ENCODE assay signal across 20 cellular contexts in genomic region chr4:119977135-119977534, GRCh38.
DNase-seq lines count a peak whose midpoint lies in the region; FAIRE-seq and TF ChIP-seq lines count a peak whose summit lies in the region.
"Had no signal": no experiment of that assay in that cellular context is flagged by ENCODE, and none has a peak within 500 bp of the region (broad histone marks: within the 10 kb centered on the region; RNA-seq: fewer than 3 reads in every experiment).

No MANE protein-coding gene starts in this region.

- H3K9ac ChIP-seq in H1 (replicated peaks in 1 of 4; ENCODE audit: extremely low read depth in 1 of 4, low read depth in 3 of 4, low read length in 3 of 4): no peak overlapping the region

- no peak for DNase-seq in H1 (ENCODE audit: low read depth in 1 of 2, low spot score in 2 of 2)
- peak; percentile 11 for DNase-seq in iPS-NIHi11 (ENCODE audit: low spot score)
- no peak for DNase-seq in osteoblast (ENCODE audit: insufficient read length, low spot score, missing footprints)
- no peak for DNase-seq in vagina (ENCODE audit: extremely low spot score in 2 of 2)
- no peak for DNase-seq in effector CD4-positive, alpha-beta T cell
- no peak for DNase-seq in testis
- DNase-seq in foreskin fibroblast: no peak
- no peak for DNase-seq in middle frontal gyrus (ENCODE audit: extremely low spot score, low spot score)
- DNase-seq: ACHN; AML-193; DMS79; HCEC 1CT; KG1; NCI-H1694 treated with DMSO at 0.1 percent for 48 hours; NCI-H748 treated with DMSO at 0.1 percent for 48 hours; NK-92 treated with Interleukin-12 subunit alpha and Interleukin-12 subunit beta, amount 100 ng/mL, for 24 hours; OCI-M1; Right ventricle myocardium superior had no signal

- H3K18ac ChIP-seq in H1 (ENCODE audit: extremely low read depth, low read length): no peak overlapping the region

- no peaks in the 10 kb centered on the region for H4K20me1 ChIP-seq in H1 (replicated peaks in 1 of 2; ENCODE audit: control insufficient read depth in 1 of 2, insufficient read depth in 2 of 2, low read length in 2 of 2)
- no peaks in the 10 kb centered on the region for H4K20me1 ChIP-seq in osteoblast (ENCODE audit: insufficient read depth, low read length)

- H3K4me1 ChIP-seq in H1 (replicated peaks in 1 of 4; ENCODE audit: control insufficient read depth in 3 of 4, insufficient read depth in 4 of 4, low read length in 3 of 4) (peaks cover 0 to 7% (median 1%) of the 10 kb centered on the region in 4 experiments; a peak in 1 of 7 replicates), osteoblast (ENCODE audit: insufficient read depth, low read length) (no peaks in the 10 kb centered on the region), vagina (peaks cover 14% of the 10 kb centered on the region), testis (no peaks in the 10 kb centered on the region)

- no peak overlapping the region for H2BK12ac ChIP-seq in H1 (ENCODE audit: low read depth, low read length)

- CTCF ChIA-PET in H1 (lab: Charles Lee; ENCODE audit: partially characterized antibody): no interaction called here

- H2BK15ac ChIP-seq in H1 (ENCODE audit: low read length): no peak overlapping the region

- no peak overlapping the region for H2BK120ac ChIP-seq in H1 (replicated peaks; ENCODE audit: low read depth, low read length)

- POLR2A ChIA-PET in H1 (lab: Charles Lee; ENCODE audit: partially characterized antibody): interaction anchor here (0.8 to 1.8 kb wide), 2 partner anchors 10 to 86 kb away, joined by 3 to 5 read pairs; no protein-coding TSS in a partner anchor

- H4K91ac ChIP-seq in H1 (replicated peaks; ENCODE audit: insufficient read length, low read length): no peak overlapping the region

- peak; percentile 76 for FAIRE-seq in H1 (lab: Jason Lieb, UNC)
- FAIRE-seq: HepG2 had no signal

- WGBS in H1 (ENCODE audit: extremely low coverage in 1 of 2, insufficient coverage in 1 of 2, insufficient read length in 1 of 2, insufficient replicate concordance in 2 of 2, low coverage in 1 of 2, low lambda C conversion rate in 2 of 2, missing lambda C conversion rate in 1 of 2), 2 experiments: 71% methylated on average over 4 of the region's 4 CpGs; no CpG with 5 or more reads in 1 of the 2 experiments
- 45 to 64% methylated on average over 4 of the region's 4 CpGs for WGBS in testis, 2 donors

- H3K56ac ChIP-seq in H1 (replicated peaks; ENCODE audit: insufficient read length, low read depth, low read length): no peak overlapping the region

- no peaks in the 10 kb centered on the region for H3K9me3 ChIP-seq in H1 (ENCODE audit: insufficient read depth in 2 of 2, low read depth in 1 of 2, low read length in 1 of 2)
- H3K9me3 ChIP-seq in osteoblast (ENCODE audit: low read depth, low read length): no peaks in the 10 kb centered on the region
- H3K9me3 ChIP-seq in vagina: no peaks in the 10 kb centered on the region
- H3K9me3 ChIP-seq in testis: no peaks in the 10 kb centered on the region

- no peak overlapping the region for H3K4me3 ChIP-seq in H1 (ENCODE audit: extremely low read depth in 1 of 4, insufficient read depth in 2 of 4, low read depth in 3 of 4, low read length in 4 of 4)
- H3K4me3 ChIP-seq in osteoblast (ENCODE audit: insufficient read depth, low read length): no peak overlapping the region
- no peak overlapping the region for H3K4me3 ChIP-seq in vagina
- no peak overlapping the region for H3K4me3 ChIP-seq in testis
- no peak overlapping the region for H3K4me3 ChIP-seq in foreskin fibroblast (ENCODE audit: low read depth in 1 of 2, low read length in 2 of 2)

- no peaks in the 10 kb centered on the region for H3K27me3 ChIP-seq in H1 (replicated peaks in 1 of 4; ENCODE audit: control insufficient read depth in 3 of 4, extremely low read depth in 1 of 4, insufficient read depth in 3 of 4, low read length in 3 of 4)
- H3K27me3 ChIP-seq in osteoblast (ENCODE audit: insufficient read depth, low read length): no peaks in the 10 kb centered on the region
- H3K27me3 ChIP-seq in vagina: no peaks in the 10 kb centered on the region
- H3K27me3 ChIP-seq in testis: no peaks in the 10 kb centered on the region

- no peak overlapping the region for H3K14ac ChIP-seq in H1 (ENCODE audit: insufficient read length)

- H3K4me2 ChIP-seq in H1 (ENCODE audit: insufficient read depth in 1 of 2, low read depth in 2 of 2, low read length in 2 of 2) (no peak overlapping the region), osteoblast (ENCODE audit: insufficient read depth, low read length) (no peak overlapping the region)

- no peak overlapping the region for H2BK20ac ChIP-seq in H1 (ENCODE audit: low read length)

- no peaks in the 10 kb centered on the region for H3K23me2 ChIP-seq in H1 (ENCODE audit: low read depth, low read length)

- TF ChIP-seq EP300 in H1 (IDR thresholded peaks at IDR 0.05; ENCODE audit: borderline replicate concordance in 1 of 2, low read depth in 2 of 2, low read length in 2 of 2): no peak

- H3K36me3 ChIP-seq in H1 (ENCODE audit: control insufficient read depth in 2 of 4, insufficient read depth in 4 of 4, low read length in 3 of 4) (no peaks in the 10 kb centered on the region), osteoblast (ENCODE audit: insufficient read depth, low read length) (no peaks in the 10 kb centered on the region), vagina (no peaks in the 10 kb centered on the region), testis (ENCODE audit: low read depth, missing control alignments) (no peaks in the 10 kb centered on the region)

- no peak overlapping the region for H4K8ac ChIP-seq in H1 (ENCODE audit: extremely low read depth, insufficient read depth, low read length)

- H4K5ac ChIP-seq in H1 (ENCODE audit: insufficient read length, low read depth, low read length): no peak overlapping the region

- H3K79me2 ChIP-seq in H1 (ENCODE audit: control insufficient read depth in 1 of 2, insufficient read depth in 2 of 2, low read length in 2 of 2): no peaks in the 10 kb centered on the region
- no peaks in the 10 kb centered on the region for H3K79me2 ChIP-seq in osteoblast (ENCODE audit: insufficient read depth, low read length)

- peak overlapping the region; percentile 75; the same call in 1 of the 2 replicates for H2AFZ ChIP-seq in H1 (ENCODE audit: low read length)
- peak overlapping the region; percentile 17 for H2AFZ ChIP-seq in osteoblast (ENCODE audit: low read length)

- no peak for TF ChIP-seq POLR2A in H1 (IDR thresholded peaks at IDR 0.05; ENCODE audit: control extremely low read depth in 1 of 2, low read depth in 2 of 2, low read length in 2 of 2)
- no peak for TF ChIP-seq POLR2A in vagina (IDR thresholded peaks at IDR 0.05)
- TF ChIP-seq POLR2A in testis (IDR thresholded peaks at IDR 0.05): no peak

- no peak overlapping the region for H3K23ac ChIP-seq in H1 (ENCODE audit: insufficient read length)

- no peak overlapping the region for H2AK5ac ChIP-seq in H1 (ENCODE audit: low read depth, low read length)

- intact Hi-C loops in vagina (cut with DNase I): no loop called here
- intact Hi-C loops in testis (cut with DNase I; ENCODE audit: low total_unique reads): no loop called here

- H3K79me1 ChIP-seq in H1 (ENCODE audit: low read depth, low read length): no peaks in the 10 kb centered on the region

- H3K4ac ChIP-seq in H1 (replicated peaks; ENCODE audit: insufficient read length, low read depth, low read length): no peak overlapping the region

- H2BK5ac ChIP-seq in H1 (ENCODE audit: low read depth, low read length): no peak overlapping the region

- TF ChIP-seq CTCF in H1 (IDR thresholded peaks at IDR 0.05; ENCODE audit: control extremely low read depth in 1 of 3, insufficient read depth in 1 of 3, low read depth in 1 of 3, low read length in 3 of 3) (no peak), osteoblast (IDR thresholded peaks at IDR 0.05; ENCODE audit: extremely low read depth, low read depth, low read length) (no peak), vagina (IDR thresholded peaks at IDR 0.05) (no peak), testis (IDR thresholded peaks at IDR 0.05) (no peak), foreskin fibroblast (IDR thresholded peaks at IDR 0.05; ENCODE audit: low read depth, low read length) (no peak)

- no peak overlapping the region for H3K27ac ChIP-seq in H1 (ENCODE audit: low read depth, low read length)
- no peak overlapping the region for H3K27ac ChIP-seq in osteoblast (ENCODE audit: low read depth, low read length)
- H3K27ac ChIP-seq in vagina: peak overlapping the region; percentile 40
- no peak overlapping the region for H3K27ac ChIP-seq in testis
- H3K27ac ChIP-seq: C4-2B had no signal

- no peak for TF ChIP-seq RAD21 in H1 (IDR thresholded peaks at IDR 0.05 in 1 of 2, conservative IDR thresholded peaks at IDR 0.05 in 1 of 2; ENCODE audit: low read depth in 2 of 2, low read length in 2 of 2)

TF ChIP-seq in H1, 55 proteins besides CTCF, POLR2A, EP300 and RAD21 (continues in another document):
- no peak for TF ChIP-seq GTF2F1 (IDR thresholded peaks at IDR 0.05; ENCODE audit: borderline replicate concordance, low read depth, low read length)
- no peak for TF ChIP-seq PHF8 (conservative IDR thresholded peaks at IDR 0.05; ENCODE audit: low read depth, low read length)
- no peak for TF ChIP-seq BRCA1 (IDR thresholded peaks at IDR 0.05; ENCODE audit: low read depth, low read length)
- no peak for TF ChIP-seq JUN (IDR thresholded peaks at IDR 0.05; ENCODE audit: low read depth, low read length)
- no peak for TF ChIP-seq TAF1 (IDR thresholded peaks at IDR 0.05; ENCODE audit: low read depth, low read length)
- no peak for TF ChIP-seq HDAC6 (IDR thresholded peaks at IDR 0.05; ENCODE audit: low read depth, low read length)
- no peak for TF ChIP-seq ATF3 (IDR thresholded peaks at IDR 0.05; ENCODE audit: insufficient read depth, low read depth, low read length)
- TF ChIP-seq KDM4A (IDR thresholded peaks at IDR 0.05; ENCODE audit: low read depth, low read length, severe bottlenecking): no peak
- TF ChIP-seq ASH2L (IDR thresholded peaks at IDR 0.05; ENCODE audit: low read length): no peak
- TF ChIP-seq NANOG (IDR thresholded peaks at IDR 0.05; ENCODE audit: insufficient read depth, low read depth, low read length, poor library complexity, severe bottlenecking): no peak
- no peak for TF ChIP-seq MAX (IDR thresholded peaks at IDR 0.05)
- TF ChIP-seq TAF7 (optimal IDR thresholded peaks at IDR 0.05; ENCODE audit: borderline replicate concordance, low read depth, low read length): no peak
- no peak for TF ChIP-seq SIN3A (conservative IDR thresholded peaks at IDR 0.05 in 1 of 2, IDR thresholded peaks at IDR 0.05 in 1 of 2; ENCODE audit: low read depth in 1 of 2, low read length in 2 of 2)
- TF ChIP-seq CTBP2 (IDR thresholded peaks at IDR 0.05; ENCODE audit: borderline replicate concordance, insufficient read depth, insufficient read length, low read length): no peak
- TF ChIP-seq TEAD4 (IDR thresholded peaks at IDR 0.05; ENCODE audit: low read depth, low read length): no peak
